11 cellular contexts compared by ENCODE assay signal in genomic region chr12:953776-954175, GRCh38. TPM values are rescaled to one million over a fixed set of nuclear protein-coding genes. Genes with fewer than 3 reads are reported as not detected.
DNase-seq lines count a peak whose midpoint lies in the region; ATAC-seq, FAIRE-seq and TF ChIP-seq lines count a peak whose summit lies in the region.
"Had no signal": no experiment of that assay in that cellular context is flagged by ENCODE, and none has a peak within 500 bp of the region (broad histone marks: within the 10 kb centered on the region; RNA-seq: fewer than 3 reads in every experiment).

No MANE protein-coding gene starts in this region.

- H3K4me3 ChIP-seq in naive thymus-derived CD4-positive, alpha-beta T cell (ENCODE audit: low read length), result no peak overlapping the region
- H3K4me3 ChIP-seq: Peyer's patch, uterus had no signal

- ATAC-seq in naive thymus-derived CD4-positive, alpha-beta T cell, result no peak

- H3K27ac ChIP-seq in epithelial cell of prostate, result peak overlapping the region; percentile 76
- no peak overlapping the region for H3K27ac ChIP-seq in naive thymus-derived CD4-positive, alpha-beta T cell (ENCODE audit: low read depth, low read length)
- H3K27ac ChIP-seq: Peyer's patch, uterus had no signal

- FAIRE-seq in H54 (lab: Jason Lieb, UNC), result peak; percentile 38

- no peak for TF ChIP-seq POLR2A in H54 (IDR thresholded peaks at IDR 0.05; ENCODE audit: low read depth, low read length)

- no peak overlapping the region for H3K4me3 Mint-ChIP-seq in naive thymus-derived CD4-positive, alpha-beta T cell

- H3K36me3 Mint-ChIP-seq in naive thymus-derived CD4-positive, alpha-beta T cell, result peaks cover 0 to under 1% (median 0%) of the 10 kb centered on the region in 5 donors

- POLR2A ChIA-PET in naive thymus-derived CD4-positive, alpha-beta T cell (lab: Charles Lee), result no interaction called here

- intact Hi-C loops in naive thymus-derived CD4-positive, alpha-beta T cell (cut with micrococcal nuclease), result no loop called here

- peaks cover 0 to 5% (median 0%) of the 10 kb centered on the region in 11 donors for H3K9me3 Mint-ChIP-seq in naive thymus-derived CD4-positive, alpha-beta T cell

- no peak overlapping the region for H3K27ac Mint-ChIP-seq in naive thymus-derived CD4-positive, alpha-beta T cell

- DNase-seq in AG08395 (ENCODE audit: low spot score) (peak; percentile 9), H54 (ENCODE audit: insufficient read length, low spot score) (peak; percentile 16), epithelial cell of prostate (ENCODE audit: low read depth, low spot score) (peak; percentile 56), inferior parietal cortex (ENCODE audit: extremely low spot score) (no peak), Kasumi-1 (lab: John Stamatoyannopoulos, UW) (no peak), retina (no peak)
- no peak for DNase-seq in naive thymus-derived CD4-positive, alpha-beta T cell
- DNase-seq: Calu3, Peyer's patch, uterus had no signal

- no peaks in the 10 kb centered on the region for H3K27me3 ChIP-seq in naive thymus-derived CD4-positive, alpha-beta T cell (ENCODE audit: control insufficient read depth in 2 of 2, insufficient read depth in 2 of 2, low read length in 2 of 2)
- H3K27me3 ChIP-seq: Peyer's patch, uterus had no signal

- H3K4me1 ChIP-seq in naive thymus-derived CD4-positive, alpha-beta T cell (ENCODE audit: control insufficient read depth in 2 of 2, insufficient read depth in 2 of 2, low read length in 2 of 2), result no peaks in the 10 kb centered on the region
- H3K4me1 ChIP-seq: Peyer's patch, uterus had no signal

- peaks cover 4 to 12% (median 6%) of the 10 kb centered on the region in 7 donors for H3K4me1 Mint-ChIP-seq in naive thymus-derived CD4-positive, alpha-beta T cell

- CTCF ChIA-PET in naive thymus-derived CD4-positive, alpha-beta T cell (lab: Charles Lee), result interaction anchor here (0.9 kb wide), 1 partner anchor 630 kb away, joined by 4 read pairs; no protein-coding TSS in a partner anchor

- H3K27me3 Mint-ChIP-seq in naive thymus-derived CD4-positive, alpha-beta T cell, result peaks cover 0 to 7% (median 0%) of the 10 kb centered on the region in 5 donors

- peaks cover 0 to 6% (median 0%) of the 10 kb centered on the region in 3 experiments for H3K36me3 ChIP-seq in naive thymus-derived CD4-positive, alpha-beta T cell (ENCODE audit: control insufficient read depth in 2 of 3, insufficient read depth in 3 of 3, low read length in 3 of 3)
- H3K36me3 ChIP-seq: Peyer's patch, uterus had no signal

- no peaks in the 10 kb centered on the region for H3K9me3 ChIP-seq in naive thymus-derived CD4-positive, alpha-beta T cell (ENCODE audit: control insufficient read depth in 2 of 3, low read length in 3 of 3)
- H3K9me3 ChIP-seq: Peyer's patch, uterus had no signal

TF ChIP-seq in PFSK-1, 5 proteins besides CTCF, POLR2A, EP300 and RAD21:
- TF ChIP-seq POLR2AphosphoS5 (IDR thresholded peaks at IDR 0.05; ENCODE audit: low read depth, low read length) (no peak), SIN3A (IDR thresholded peaks at IDR 0.05; ENCODE audit: borderline replicate concordance, insufficient read depth, low read length) (peak; percentile 55; the same call in 1 of the 2 replicates)
TF ChIP-seq in PFSK-1: peak in this region for 1.

RNA-seq across cellular contexts. Expression of gene RAD52, which starts 4.3 kb away (rescaled TPM):
- polyA plus RNA-seq in PFSK-1 (2012; ENCODE audit: insufficient read length, low read depth), result 16.5 TPM
- total RNA-seq in naive thymus-derived CD4-positive, alpha-beta T cell, result 10 to 100 TPM; 11.0 to 34.9 (median 18.3) TPM
- polyA plus RNA-seq in naive thymus-derived CD4-positive, alpha-beta T cell, result 1 to 10 TPM; 2.8 to 4.7 TPM

RNA-seq across cellular contexts. Expression of gene ERC1, which starts 37.2 kb away (rescaled TPM):
- 12.0 TPM for polyA plus RNA-seq in PFSK-1 (2012; ENCODE audit: insufficient read length, low read depth)
- 10 to 100 TPM; 48.6 to 62.0 (median 52.4) TPM for total RNA-seq in naive thymus-derived CD4-positive, alpha-beta T cell
- polyA plus RNA-seq in naive thymus-derived CD4-positive, alpha-beta T cell, result 10 to 100 TPM; 15.9 to 23.1 TPM

Comparison
In these comparisons a context has a peak if more than half of its experiments do, and no peak if none do; other contexts are left out.
1. DNase-seq: peak in AG08395 (single experiment), H54 (single experiment) and epithelial cell of prostate (single experiment); none in inferior parietal cortex (single experiment), naive thymus-derived CD4-positive, alpha-beta T cell (0 of 9), Kasumi-1 (0 of 2) and retina (single experiment).